In the genomic region with DNA sequence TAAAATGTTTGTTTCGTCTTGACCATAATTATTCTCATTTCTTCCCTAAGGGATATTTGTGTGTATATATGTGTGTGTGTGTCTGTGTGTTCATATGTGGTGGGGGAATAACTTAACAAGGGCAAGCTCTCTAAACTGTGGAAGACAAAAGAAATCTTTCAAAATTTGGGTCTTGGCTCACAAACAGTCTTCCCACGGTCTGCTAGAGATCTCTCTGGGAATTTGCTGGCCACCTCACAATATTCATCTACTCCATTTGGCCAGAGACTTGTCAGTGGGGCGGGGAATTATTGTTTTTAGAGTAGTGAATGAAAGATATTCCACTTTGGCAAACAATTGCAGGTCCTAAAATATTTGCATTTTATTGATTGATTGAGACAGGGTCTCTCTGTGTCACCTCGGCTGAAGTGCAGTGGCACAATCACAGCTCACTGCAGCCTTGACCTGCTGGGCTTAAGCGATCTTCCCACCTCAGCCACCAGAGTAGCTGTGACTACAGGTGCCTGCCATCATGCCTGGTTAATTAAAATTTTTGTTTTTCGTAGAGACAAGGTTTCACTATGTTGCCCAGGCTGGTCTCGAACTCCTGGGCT, we compare ENCODE assay signal across 33 cellular contexts.
"Had no signal": no experiment of that assay in that cellular context is flagged by ENCODE, and none has a peak within 500 bp of the region (broad histone marks: within the 10 kb centered on the region; RNA-seq: fewer than 3 reads in every experiment).

No MANE protein-coding gene starts in this region.

- ATAC-seq: activated CD8-positive, alpha-beta T cell treated with anti-CD3 and anti-CD28 coated beads for 36 hours; activated naive CD4-positive, alpha-beta T cell treated with anti-CD3 and anti-CD28 coated beads, Interleukin-2, amount 50 U/mL, for 72 hours; body of pancreas; PC-3 had no signal

- H3K36me3 Mint-ChIP-seq: activated naive CD4-positive, alpha-beta T cell treated with anti-CD3 and anti-CD28 coated beads, Interleukin-2, amount 50 U/mL, for 72 hours had no signal

- H3K4me1 ChIP-seq: adrenal gland, body of pancreas, breast epithelium, Peyer's patch, SJSA1 had no signal

- H3K4me3 ChIP-seq: adrenal gland, body of pancreas, breast epithelium, Peyer's patch, SJSA1 had no signal

- H3K27me3 Mint-ChIP-seq: activated CD8-positive, alpha-beta T cell treated with anti-CD3 and anti-CD28 coated beads for 36 hours had no signal

- H3K9me3 ChIP-seq: adrenal gland, body of pancreas, breast epithelium, Peyer's patch, SJSA1, SK-N-SH had no signal

- FAIRE-seq: astrocyte, TTC549 had no signal

- DNase-seq: activated CD4-positive, alpha-beta T cell treated with anti-CD3 and anti-CD28 coated beads, Interleukin-2, amount 10 ng/mL, durations not matched to agents 24 days and 14 days; activated CD4-positive, alpha-beta T cell treated with anti-CD3 and anti-CD28 coated beads, Interleukin-2, amount 50 U/mL, for 4 hours; activated CD8-positive, alpha-beta T cell treated with anti-CD3 and anti-CD28 coated beads for 36 hours; activated gamma-delta T cell treated with Interleukin-2 at 50 U/mL for 16 hours; activated naive CD4-positive, alpha-beta T cell treated with anti-CD3 and anti-CD28 coated beads for 36 hours; activated T-cell treated with anti-CD3 and anti-CD28 coated beads, Interleukin-2, amount 50 U/mL, for 1 hour; adrenal gland; body of pancreas; MM.1S; MV-4-11; NCI-H1092; NCI-H1436 treated with DMSO at 0.1 percent for 48 hours; NCI-H1694 treated with DMSO at 0.1 percent for 48 hours; NCI-H2029; NCI-H2171; NCI-H510A; NCI-H526; NCI-H748 treated with DMSO at 0.1 percent for 48 hours; NK-92 treated with Interleukin-12 subunit alpha and Interleukin-12 subunit beta, amount 100 ng/mL, for 24 hours; PC-3; Peyer's patch; RPMI8226; SHP77; SK-N-SH had no signal

- H3K9me3 Mint-ChIP-seq: activated CD4-positive, alpha-beta T cell treated with anti-CD3 and anti-CD28 coated beads, Interleukin-2, amount 10 ng/mL, durations not matched to agents 24 days and 14 days; activated CD8-positive, alpha-beta T cell treated with anti-CD3 and anti-CD28 coated beads for 36 hours; activated naive CD4-positive, alpha-beta T cell treated with anti-CD3 and anti-CD28 coated beads for 36 hours; activated naive CD4-positive, alpha-beta T cell treated with anti-CD3 and anti-CD28 coated beads, Interleukin-2, amount 50 U/mL, for 72 hours; activated T-helper 2 cell treated with anti-CD3 and anti-CD28 coated beads, Interferon-gamma antibody, Interleukin-2, Interleukin-4, amounts not matched to agents 10 μg/mL and 5 μg/mL and 100 μg/mL, durations not matched to agents 14 hours and 24 hours and 36 hours; T-helper 1 cell treated with Interleukin-12 subunit alpha and Interleukin-12 subunit beta and Interleukin-4 antibody, amounts not matched to agents 30 μg/mL and 1 μg/mL, for 36 hours; T-helper 2 cell treated with Interferon-gamma antibody and Interleukin-4, amounts not matched to agents 5 μg/mL and 100 μg/mL, for 36 hours had no signal

- H3K27me3 ChIP-seq: adrenal gland, body of pancreas, breast epithelium, Peyer's patch, SJSA1 had no signal

- H3K4me1 Mint-ChIP-seq: activated CD4-positive, alpha-beta T cell treated with anti-CD3 and anti-CD28 coated beads, Interleukin-2, amount 10 ng/mL, durations not matched to agents 24 days and 14 days had no signal

- H3K4me3 Mint-ChIP-seq: activated CD4-positive, alpha-beta T cell treated with anti-CD3 and anti-CD28 coated beads, Interleukin-2, amount 10 ng/mL, durations not matched to agents 24 days and 14 days; activated CD8-positive, alpha-beta T cell treated with anti-CD3 and anti-CD28 coated beads for 36 hours; activated naive CD4-positive, alpha-beta T cell treated with anti-CD3 and anti-CD28 coated beads for 36 hours; T-helper 1 cell treated with Interleukin-12 subunit alpha and Interleukin-12 subunit beta and Interleukin-4 antibody, amounts not matched to agents 30 μg/mL and 1 μg/mL, for 36 hours; T-helper 2 cell treated with Interferon-gamma antibody and Interleukin-4, amounts not matched to agents 5 μg/mL and 100 μg/mL, for 36 hours had no signal

- H3K27ac ChIP-seq: adrenal gland, body of pancreas, breast epithelium, KMS-11, Peyer's patch, SJSA1 had no signal

- H3K27ac Mint-ChIP-seq: activated CD4-positive, alpha-beta T cell treated with anti-CD3 and anti-CD28 coated beads, Interleukin-2, amount 10 ng/mL, durations not matched to agents 24 days and 14 days; activated CD8-positive, alpha-beta T cell treated with anti-CD3 and anti-CD28 coated beads for 36 hours; activated naive CD4-positive, alpha-beta T cell treated with anti-CD3 and anti-CD28 coated beads for 36 hours; activated naive CD4-positive, alpha-beta T cell treated with anti-CD3 and anti-CD28 coated beads, Interleukin-2, amount 50 U/mL, for 72 hours; activated T-helper 2 cell treated with anti-CD3 and anti-CD28 coated beads, Interferon-gamma antibody, Interleukin-2, Interleukin-4, amounts not matched to agents 10 μg/mL and 5 μg/mL and 100 μg/mL, durations not matched to agents 14 hours and 24 hours and 36 hours; T-helper 1 cell treated with Interleukin-12 subunit alpha and Interleukin-12 subunit beta and Interleukin-4 antibody, amounts not matched to agents 30 μg/mL and 1 μg/mL, for 36 hours; T-helper 2 cell treated with Interferon-gamma antibody and Interleukin-4, amounts not matched to agents 5 μg/mL and 100 μg/mL, for 36 hours had no signal
